In genomic region chr19:2819540-2820111, GRCh38 we compare ENCODE assay signal across 8 cellular contexts. TPM values are rescaled to one million over a fixed set of nuclear protein-coding genes. Genes with fewer than 3 reads are reported as not detected.
A peak's percentile ranks its signal among the peaks of the same experiment; 100 is the strongest.
DNase-seq lines count a peak whose midpoint lies in the region; ATAC-seq and TF ChIP-seq lines count a peak whose summit lies in the region.

Gene ZNF554, plus strand, starts transcription at chr19:2819868. Its CDS starts 204 bp downstream, at chr19:2820072.

- peaks cover 2% of the 10 kb centered on the region; the same call in 1 of the 2 replicates for H3K9me3 ChIP-seq in IMR-90 (ENCODE audit: control insufficient read depth, insufficient read depth, low read length)
- no peaks in the 10 kb centered on the region for H3K9me3 ChIP-seq in OCI-LY3 (ENCODE audit: insufficient read depth, low read length)

- H3K18ac ChIP-seq in IMR-90 (ENCODE audit: low read depth, low read length), result no peak within 1 kb of the TSS

- H3K9ac ChIP-seq in IMR-90 (ENCODE audit: low read depth, low read length), result peak within 1 kb of the TSS; percentile 77
- peak within 1 kb of the TSS; percentile 70 for H3K9ac ChIP-seq in OCI-LY3 (ENCODE audit: low read length)

- TF ChIP-seq POLR2A in IMR-90 (IDR thresholded peaks at IDR 0.05; ENCODE audit: low read depth, low read length) (no peak), erythroblast (IDR thresholded peaks at IDR 0.05; ENCODE audit: low read length) (peak; percentile 22)

- H3K27me3 ChIP-seq in IMR-90 (ENCODE audit: control insufficient read depth, insufficient read depth, low read length) (no peaks in the 10 kb centered on the region), OCI-LY3 (ENCODE audit: low read depth, low read length) (no peaks in the 10 kb centered on the region)

- no peak within 1 kb of the TSS for H2BK20ac ChIP-seq in IMR-90 (ENCODE audit: low read depth, low read length)

- H3K4ac ChIP-seq in IMR-90 (ENCODE audit: low read depth, low read length), result peak within 1 kb of the TSS; percentile 56

- H4K91ac ChIP-seq in IMR-90 (ENCODE audit: insufficient read depth, low read depth, low read length), result peak within 1 kb of the TSS; percentile 12; the same call in 1 of the 2 replicates

- BruUV-seq in IMR-90 (replicated peaks; lab: Mats Ljungman, UMichigan), result no TSS peak

- no peaks in the 10 kb centered on the region; the same call in 1 of the 2 replicates for H3K4me1 ChIP-seq in IMR-90 (ENCODE audit: control insufficient read depth, insufficient read depth, low read length)
- H3K4me1 ChIP-seq in OCI-LY3 (ENCODE audit: low read length), result peaks cover 3% of the 10 kb centered on the region; the same call in 1 of the 2 replicates

- intact Hi-C loops in IMR-90 (cut with micrococcal nuclease), result no loop called here

- no peaks in the 10 kb centered on the region for H4K20me1 ChIP-seq in IMR-90 (ENCODE audit: insufficient read depth, low read length)
- H4K20me1 ChIP-seq in OCI-LY3 (ENCODE audit: insufficient read depth, low read length), result no peaks in the 10 kb centered on the region

- H3K56ac ChIP-seq in IMR-90 (ENCODE audit: extremely low read depth, insufficient read depth, low read length), result no peak within 1 kb of the TSS; the same call in 1 of the 2 replicates

- H3K36me3 ChIP-seq in IMR-90 (ENCODE audit: control insufficient read depth, insufficient read depth, low read length) (peaks cover 9% of the 10 kb centered on the region; the same call in 1 of the 2 replicates), OCI-LY3 (replicated peaks; ENCODE audit: low read depth, low read length) (peaks cover 25% of the 10 kb centered on the region)

- CTCF ChIA-PET in IMR-90 (lab: Yijun Ruan, JAX), result interaction anchor here (0.6 to 1.3 kb wide), 2 partner anchors 10 to 41 kb away, joined by 3 read pairs; no protein-coding TSS in a partner anchor

- peak; percentile 50 for TF ChIP-seq RAD21 in IMR-90 (IDR thresholded peaks at IDR 0.05; ENCODE audit: low read length)

- no peak within 1 kb of the TSS for H2BK5ac ChIP-seq in IMR-90 (ENCODE audit: low read depth, low read length, poor library complexity, severe bottlenecking)

- DNase-seq in DMS153 (lab: John Stamatoyannopoulos, UW) (peak; percentile 92), IMR-90 (peak; percentile 94), activated T-cell treated with anti-CD3 and anti-CD28 coated beads for 4 hours (peak; percentile 96), erythroblast (lab: John Stamatoyannopoulos, UW) (peak; percentile 97 to 98), mucosa of gallbladder (ENCODE audit: low spot score) (peak; percentile 97)
- peak; percentile 98 for DNase-seq in stimulated activated CD8-positive, alpha-beta memory T cell treated with anti-CD3 and anti-CD28 coated beads, Interleukin-4, amount 100 ng/mL, for 24 hours (ENCODE audit: low read depth)

- no peak within 1 kb of the TSS for H2BK15ac ChIP-seq in IMR-90 (ENCODE audit: low read depth, low read length)

- peak within 1 kb of the TSS; percentile 97 for H2AFZ ChIP-seq in IMR-90 (replicated peaks; ENCODE audit: low read length, poor library complexity)
- H2AFZ ChIP-seq in OCI-LY3 (ENCODE audit: low read depth, low read length), result peak within 1 kb of the TSS; percentile 40

- H3K79me2 ChIP-seq in OCI-LY3 (ENCODE audit: low read length), result peaks cover 4% of the 10 kb centered on the region

- peak within 1 kb of the TSS; percentile 73 to 93; a peak in 3 of 4 replicates for H4K8ac ChIP-seq in IMR-90 (ENCODE audit: low read depth in 2 of 2, low read length in 2 of 2)

- 0% methylated on average over 32 of the region's 64 CpGs; no CpG with 5 or more reads in 1 of the 2 experiments for WGBS in IMR-90 (ENCODE audit: extremely low coverage in 2 of 2, insufficient read length in 1 of 2), 2 experiments

- H3K23ac ChIP-seq in IMR-90 (ENCODE audit: low read depth, low read length), result peak within 1 kb of the TSS; percentile 64; the same call in 1 of the 2 replicates

- H2BK120ac ChIP-seq in IMR-90 (ENCODE audit: low read depth, low read length), result no peak within 1 kb of the TSS

- H3K27ac ChIP-seq in IMR-90 (ENCODE audit: insufficient read depth, low read length), result no peak within 1 kb of the TSS; the same call in 1 of the 2 replicates
- peak within 1 kb of the TSS; percentile 31; the same call in 1 of the 2 replicates for H3K27ac ChIP-seq in OCI-LY3 (ENCODE audit: low read length)

- peak within 1 kb of the TSS; percentile 81; the same call in 1 of the 2 replicates for H3K14ac ChIP-seq in IMR-90 (replicated peaks; ENCODE audit: low read depth, low read length)

- H2AK9ac ChIP-seq in IMR-90 (replicated peaks; ENCODE audit: low read depth, low read length, poor library complexity), result peak within 1 kb of the TSS; percentile 97

- POLR2A ChIA-PET in IMR-90 (lab: Charles Lee; ENCODE audit: unreplicated experiment), result no interaction called here

- dilution Hi-C loops in IMR-90 (cut with HindIII; ENCODE audit: low sequenced_read_pairs, unreplicated experiment), result no loop called here

- ATAC-seq in GM21528 (IDR thresholded peaks at IDR 0.05; ENCODE audit: low FRiP score, unreplicated experiment) (peak; percentile 81), IMR-90 (ENCODE audit: low read depth) (peak; percentile 100)

- H3K4me2 ChIP-seq in IMR-90 (ENCODE audit: low read depth, low read length), result peak within 1 kb of the TSS; percentile 95
- H3K4me2 ChIP-seq in OCI-LY3 (ENCODE audit: low read length), result peak within 1 kb of the TSS; percentile 99

- peaks cover 6 to 11% of the 10 kb centered on the region in 2 experiments; a peak in 2 of 4 replicates for H3K79me1 ChIP-seq in IMR-90 (ENCODE audit: low read depth in 1 of 2, low read length in 2 of 2)

- 0 out of 2 replicates have a peak, but pooled peaks cover 4% of the 10 kb centered on the region for H3K9me1 ChIP-seq in IMR-90 (ENCODE audit: insufficient read depth, low read length)

- H4K5ac ChIP-seq in IMR-90 (ENCODE audit: low read depth, low read length), result peak within 1 kb of the TSS; percentile 1; the same call in 1 of the 2 replicates

- H2AK5ac ChIP-seq in IMR-90 (ENCODE audit: low read depth, low read length), result peak within 1 kb of the TSS; percentile 75

- peak within 1 kb of the TSS; percentile 61 for H3K4me3 ChIP-seq in IMR-90 (ENCODE audit: insufficient read depth, low read depth, low read length)
- H3K4me3 ChIP-seq in OCI-LY3 (ENCODE audit: low read length), result peak within 1 kb of the TSS; percentile 88

- TF ChIP-seq CTCF in IMR-90 (conservative IDR thresholded peaks at IDR 0.05; ENCODE audit: low read depth, low read length) (peak; percentile 99), OCI-LY3 (IDR thresholded peaks at IDR 0.05; ENCODE audit: low read depth, low read length) (peak; percentile 85)

- in situ Hi-C loops in IMR-90 (cut with MboI; ENCODE audit: low sequenced_read_pairs), result no loop called here

TF ChIP-seq in IMR-90, 13 proteins besides CTCF, POLR2A, EP300 and RAD21:
- TF ChIP-seq CEBPB (IDR thresholded peaks at IDR 0.05; ENCODE audit: low read depth, low read length) (no peak), FOS (IDR thresholded peaks at IDR 0.05; ENCODE audit: low read depth, low read length) (no peak), SMC3 (IDR thresholded peaks at IDR 0.05; ENCODE audit: low read depth, low read length) (peak; percentile 29; the same call in 1 of the 2 replicates), USF2 (IDR thresholded peaks at IDR 0.05; ENCODE audit: low read depth, low read length) (peak; percentile 63; the same call in 1 of the 2 replicates), MAZ (IDR thresholded peaks at IDR 0.05; ENCODE audit: borderline replicate concordance, low read depth, low read length) (peak; percentile 51; the same call in 1 of the 2 replicates), RCOR1 (IDR thresholded peaks at IDR 0.05; ENCODE audit: insufficient replicate concordance, low read length) (no peak), MAFK (IDR thresholded peaks at IDR 0.05; ENCODE audit: low read depth, low read length) (no peak)

RNA-seq across cellular contexts. Expression of gene ZNF554, which starts in this region (rescaled TPM):
- total RNA-seq in IMR-90 (2012; rRNA removed) (1.9 and 3.0 TPM in 2 replicates), mucosa of gallbladder (4.6 TPM)
- 1.2 and 1.5 TPM in 2 replicates for polyA plus RNA-seq in IMR-90 (2012; rRNA removed)
- 0.54 and 0.78 TPM in 2 replicates for polyA plus RNA-seq in IMR-90 (2012; cell fraction: cytosol; rRNA removed)
- 2.1 and 5.2 TPM in 2 replicates for polyA plus RNA-seq in IMR-90 (2012; cell fraction: nucleus; rRNA removed; ENCODE audit: low replicate concordance)
